In genomic region chrX:65993332-65993731, GRCh38 we compare ENCODE assay signal across 19 cellular contexts. TPM values are rescaled to one million over a fixed set of nuclear protein-coding genes. Genes with fewer than 3 reads are reported as not detected.
A peak's percentile ranks its signal among the peaks of the same experiment; 100 is the strongest.
DNase-seq lines count a peak whose midpoint lies in the region; ATAC-seq, FAIRE-seq and TF ChIP-seq lines count a peak whose summit lies in the region.
"Had no signal": no experiment of that assay in that cellular context is flagged by ENCODE, and none has a peak within 500 bp of the region (broad histone marks: within the 10 kb centered on the region; RNA-seq: fewer than 3 reads in every experiment).

No MANE protein-coding gene starts in this region.

- H3K36me3 Mint-ChIP-seq in activated CD4-positive, alpha-beta T cell treated with anti-CD3 and anti-CD28 coated beads, Interleukin-2, amount 10 ng/mL, durations not matched to agents 24 days and 14 days (ENCODE audit: low read depth): no peaks in the 10 kb centered on the region
- H3K36me3 Mint-ChIP-seq in activated CD4-positive, alpha-beta T cell treated with anti-CD3 and anti-CD28 coated beads, Interleukin-2, amount 10 ng/mL, durations not matched to agents 7 days and 5 days (ENCODE audit: low read depth): peaks cover 1% of the 10 kb centered on the region
- H3K36me3 Mint-ChIP-seq: CD8-positive, alpha-beta T cell had no signal

- no peak for ATAC-seq in K562
- ATAC-seq: CD8-positive, alpha-beta T cell had no signal

- H3K9me1 ChIP-seq in K562 (ENCODE audit: control insufficient read depth, insufficient read depth, low read length): no peaks in the 10 kb centered on the region

- TF ChIP-seq CTCF in KMS-11 (conservative IDR thresholded peaks at IDR 0.05; ENCODE audit: low read depth, low read length): no peak
- TF ChIP-seq CTCF in K562 (IDR thresholded peaks at IDR 0.05 in 2 of 3, conservative IDR thresholded peaks at IDR 0.05 in 1 of 3; ENCODE audit: insufficient read depth in 2 of 3, low read depth in 1 of 3, low read length in 3 of 3): no peak
- no peak for TF ChIP-seq CTCF in neutrophil (IDR thresholded peaks at IDR 0.05)
- TF ChIP-seq CTCF in RWPE1 (conservative IDR thresholded peaks at IDR 0.05; ENCODE audit: low read depth): no peak

- H2AFZ ChIP-seq in KMS-11 (ENCODE audit: low read depth) (no peak overlapping the region), K562 (ENCODE audit: low read depth, low read length) (peak overlapping the region; percentile 64)

- H3K27ac ChIP-seq in KMS-11 (no peak overlapping the region), K562 (ENCODE audit: extremely low read depth, low read depth, low read length) (peak overlapping the region; percentile 99), neutrophil (peak overlapping the region; percentile 91), RWPE1 (no peak overlapping the region)
- H3K27ac ChIP-seq: 22Rv1 had no signal

- H4K20me1 ChIP-seq in KMS-11 (ENCODE audit: insufficient read depth): no peaks in the 10 kb centered on the region
- no peaks in the 10 kb centered on the region for H4K20me1 ChIP-seq in K562 (replicated peaks; ENCODE audit: control insufficient read depth, insufficient read depth, low read length)

- H3K9me3 ChIP-seq in K562 (replicated peaks; ENCODE audit: control insufficient read depth, insufficient read depth, low read depth, low read length) (no peaks in the 10 kb centered on the region; the same call in 1 of the 2 replicates), neutrophil (no peaks in the 10 kb centered on the region)
- H3K9me3 ChIP-seq: Caco-2, HAP-1 had no signal

- POLR2A ChIA-PET in activated CD4-positive, alpha-beta T cell treated with anti-CD3 and anti-CD28 coated beads, Interleukin-2, amount 10 ng/mL, durations not matched to agents 7 days and 5 days (lab: Charles Lee): no interaction called here
- POLR2A ChIA-PET in K562 (lab: Yijun Ruan, JAX) (no interaction called here), RWPE1 (lab: Yijun Ruan, JAX; ENCODE audit: low non-redundant PET) (no interaction called here)

- H3K4me3 ChIP-seq in KMS-11 (IDR thresholded peaks at IDR 0.05; ENCODE audit: insufficient read depth, low read depth, low read length) (no peak overlapping the region), K562 (no peak overlapping the region), neutrophil (ENCODE audit: low read depth in 1 of 2, low read length in 1 of 2) (no peak overlapping the region)
- H3K4me3 ChIP-seq: HAP-1 had no signal

- intact Hi-C loops in activated CD4-positive, alpha-beta T cell treated with anti-CD3 and anti-CD28 coated beads, Interleukin-2, amount 10 ng/mL, durations not matched to agents 24 days and 14 days (cut with micrococcal nuclease): no loop called here
- intact Hi-C loops in K562 (cut with micrococcal nuclease): no loop called here

- FAIRE-seq in K562 (lab: Jason Lieb, UNC): no peak
- FAIRE-seq: GM12892, H1 had no signal

- in situ Hi-C loops in K562 (cut with MboI): no loop called here

- peaks cover 11% of the 10 kb centered on the region for H3K4me1 Mint-ChIP-seq in activated CD4-positive, alpha-beta T cell treated with anti-CD3 and anti-CD28 coated beads, Interleukin-2, amount 10 ng/mL, durations not matched to agents 24 days and 14 days
- peaks cover 7% of the 10 kb centered on the region for H3K4me1 Mint-ChIP-seq in activated CD4-positive, alpha-beta T cell treated with anti-CD3 and anti-CD28 coated beads, Interleukin-2, amount 10 ng/mL, durations not matched to agents 7 days and 5 days

- TF ChIP-seq EP300 in K562 (IDR thresholded peaks at IDR 0.05; ENCODE audit: low read length): no peak

- TF ChIP-seq POLR2A in K562 (conservative IDR thresholded peaks at IDR 0.05): no peak

- H3K4me1 ChIP-seq in KMS-11 (ENCODE audit: low read depth, poor library complexity, severe bottlenecking) (peaks cover 40% of the 10 kb centered on the region), K562 (replicated peaks in 1 of 2; ENCODE audit: control insufficient read depth in 2 of 2, insufficient read depth in 2 of 2, low read length in 2 of 2) (peaks cover 0 to 81% of the 10 kb centered on the region in 2 experiments; a peak in 4 of 5 replicates), neutrophil (ENCODE audit: control insufficient read depth in 1 of 2, insufficient read depth in 1 of 2, low read depth in 1 of 2, low read length in 1 of 2) (peaks cover 85 to 88% of the 10 kb centered on the region in 2 experiments)
- H3K4me1 ChIP-seq: Caco-2, HAP-1 had no signal

- BruUV-seq in K562 (replicated peaks; lab: Mats Ljungman, UMichigan): no TSS peak

- CTCF ChIA-PET in activated CD4-positive, alpha-beta T cell treated with anti-CD3 and anti-CD28 coated beads, Interleukin-2, amount 10 ng/mL, durations not matched to agents 7 days and 5 days (lab: Charles Lee): interaction anchor here (1.0 kb wide), 1 partner anchor 10 kb away, joined by 3 read pairs; no protein-coding TSS in a partner anchor
- CTCF ChIA-PET in K562 (lab: Yijun Ruan, JAX; ENCODE audit: low intra/inter-chr PET ratio): no interaction called here
- CTCF ChIA-PET in RWPE1 (lab: Yijun Ruan, JAX): no interaction called here

- no peaks in the 10 kb centered on the region for H3K9me3 Mint-ChIP-seq in activated CD4-positive, alpha-beta T cell treated with anti-CD3 and anti-CD28 coated beads, Interleukin-2, amount 10 ng/mL, durations not matched to agents 24 days and 14 days
- no peaks in the 10 kb centered on the region for H3K9me3 Mint-ChIP-seq in activated CD4-positive, alpha-beta T cell treated with anti-CD3 and anti-CD28 coated beads, Interleukin-2, amount 10 ng/mL, durations not matched to agents 7 days and 5 days
- H3K9me3 Mint-ChIP-seq: CD8-positive, alpha-beta T cell had no signal

- no peaks in the 10 kb centered on the region for H3K27me3 Mint-ChIP-seq in activated CD4-positive, alpha-beta T cell treated with anti-CD3 and anti-CD28 coated beads, Interleukin-2, amount 10 ng/mL, durations not matched to agents 24 days and 14 days
- H3K27me3 Mint-ChIP-seq in activated CD4-positive, alpha-beta T cell treated with anti-CD3 and anti-CD28 coated beads, Interleukin-2, amount 10 ng/mL, durations not matched to agents 7 days and 5 days: no peaks in the 10 kb centered on the region

- H3K36me3 ChIP-seq in KMS-11 (ENCODE audit: insufficient read depth): no peaks in the 10 kb centered on the region
- H3K36me3 ChIP-seq in K562 (ENCODE audit: control insufficient read depth, insufficient read depth, low read length): peaks cover 4% of the 10 kb centered on the region; the same call in 1 of the 3 replicates
- H3K36me3 ChIP-seq in neutrophil: no peaks in the 10 kb centered on the region
- H3K36me3 ChIP-seq: HAP-1 had no signal

- 81% methylated on average over 2 of the region's 2 CpGs for WGBS in K562 (ENCODE audit: insufficient coverage, low coverage, missing lambda C conversion rate)

- 0 out of 2 replicates have a peak overlapping the region, but pooled peaks have one; percentile 6 for H3K4me2 ChIP-seq in KMS-11
- H3K4me2 ChIP-seq in K562 (ENCODE audit: insufficient read depth, low read length): no peak overlapping the region

- no peaks in the 10 kb centered on the region for H3K27me3 ChIP-seq in KMS-11 (ENCODE audit: insufficient read depth, low read depth)
- H3K27me3 ChIP-seq in K562 (ENCODE audit: control insufficient read depth in 2 of 2, insufficient read depth in 2 of 2, low read length in 2 of 2): no peaks in the 10 kb centered on the region
- H3K27me3 ChIP-seq in neutrophil: no peaks in the 10 kb centered on the region

- no peak overlapping the region for H3K4me3 Mint-ChIP-seq in activated CD4-positive, alpha-beta T cell treated with anti-CD3 and anti-CD28 coated beads, Interleukin-2, amount 10 ng/mL, durations not matched to agents 24 days and 14 days
- no peak overlapping the region for H3K4me3 Mint-ChIP-seq in activated CD4-positive, alpha-beta T cell treated with anti-CD3 and anti-CD28 coated beads, Interleukin-2, amount 10 ng/mL, durations not matched to agents 7 days and 5 days
- H3K4me3 Mint-ChIP-seq: CD14-positive monocyte; CD8-positive, alpha-beta T cell had no signal

- H3K9ac ChIP-seq in KMS-11 (no peak overlapping the region), K562 (ENCODE audit: insufficient read depth in 1 of 2, low read depth in 2 of 2, low read length in 2 of 2) (peak overlapping the region in 1 of 2 experiments; percentile 52; a peak in 1 of 4 replicates)

- no peak for DNase-seq in activated CD4-positive, alpha-beta T cell treated with anti-CD3 and anti-CD28 coated beads, Interleukin-2, amount 10 ng/mL, durations not matched to agents 24 days and 14 days
- DNase-seq in activated CD4-positive, alpha-beta T cell treated with anti-CD3 and anti-CD28 coated beads, Interleukin-2, amount 10 ng/mL, durations not matched to agents 7 days and 5 days: no peak
- DNase-seq in K562 (ENCODE audit: extremely low read depth in 1 of 4, low spot score in 3 of 4) (no peak), RWPE1 (ENCODE audit: low spot score) (no peak), NCI-H2029 (lab: John Stamatoyannopoulos, UW) (no peak)
- DNase-seq in stimulated activated CD4-positive, alpha-beta T cell treated with anti-CD3 and anti-CD28 coated beads, Interleukin-4, amount 100 ng/mL, for 4 hours: no peak
- DNase-seq: Caco-2; CD8-positive, alpha-beta T cell; DND-41; GDM1 had no signal

- TF ChIP-seq RAD21 in K562 (CRISPR knock-in tag; conservative IDR thresholded peaks at IDR 0.05 in 1 of 2, IDR thresholded peaks at IDR 0.05 in 1 of 2): no peak

- H3K79me2 ChIP-seq in KMS-11 (ENCODE audit: insufficient read depth, low read depth) (no peaks in the 10 kb centered on the region), K562 (ENCODE audit: control insufficient read depth, insufficient read depth, low read length) (peaks cover 9% of the 10 kb centered on the region; the same call in 2 of the 3 replicates)

- H3K27ac Mint-ChIP-seq in activated CD4-positive, alpha-beta T cell treated with anti-CD3 and anti-CD28 coated beads, Interleukin-2, amount 10 ng/mL, durations not matched to agents 24 days and 14 days: peak overlapping the region; percentile 51
- no peak overlapping the region for H3K27ac Mint-ChIP-seq in activated CD4-positive, alpha-beta T cell treated with anti-CD3 and anti-CD28 coated beads, Interleukin-2, amount 10 ng/mL, durations not matched to agents 7 days and 5 days
- H3K27ac Mint-ChIP-seq: CD8-positive, alpha-beta T cell had no signal

RNA-seq across cellular contexts. Expression of gene VSIG4, which starts 46.5 kb away (rescaled TPM):
- not detected in 2 replicates for total RNA-seq in activated CD4-positive, alpha-beta T cell treated with anti-CD3 and anti-CD28 coated beads, Interleukin-2, amount 10 ng/mL, durations not matched to agents 24 days and 14 days
- not detected for total RNA-seq in activated CD4-positive, alpha-beta T cell treated with anti-CD3 and anti-CD28 coated beads, Interleukin-2, amount 10 ng/mL, durations not matched to agents 7 days and 5 days
- total RNA-seq in K562 (2011; cell fraction: chromatin; rRNA removed; ENCODE audit: low replicate concordance): not detected in 2 replicates
- 0.17 TPM in 1 of 2 replicates, not detected in the other for total RNA-seq in K562 (2011; cell fraction: nucleolus; rRNA removed)
- 0.37 TPM in 1 of 2 replicates, not detected in the other for total RNA-seq in K562 (2011; cell fraction: nucleoplasm; rRNA removed)
- total RNA-seq in K562 (2014; rRNA removed) (not detected in 2 replicates), K562 (2014; rRNA removed; fragmentation: Illumina TruSeq; extraction: Trizol) (0.22 and 0.29 TPM in 2 replicates), K562 (2015; rRNA removed; fragmentation: Illumina TruSeq; extraction: Trizol) (0.23 and 0.33 TPM in 2 replicates), K562 (2021) (0.47 and 0.49 TPM in 2 replicates)
- polyA plus RNA-seq in K562 (2011; rRNA removed) (0.22 and 0.58 TPM in 2 replicates), K562 (2014; fragmentation: Illumina TruSeq; extraction: Trizol) (0.43 and 0.46 TPM in 2 replicates), K562 (2014; fragmentation: Nextera tagmentation; extraction: Ambion mirVana) (1 to 10 TPM in 1 of 2 experiments, under 1 TPM in 1; 0.91 to 1.6 TPM), K562 (2014; rRNA removed) (0.12 and 0.61 TPM in 2 replicates)
- 0.52 and 1.0 TPM in 2 replicates for polyA plus RNA-seq in K562 (2011; cell fraction: cytosol; rRNA removed)
- 0.48 and 1.2 TPM in 2 replicates for polyA plus RNA-seq in K562 (2011; cell fraction: nucleus; rRNA removed)
- polyA plus RNA-seq in K562 (2012): 0.21 and 1.1 TPM in 2 replicates
- 0.35 and 0.42 TPM in 2 replicates for polyA minus RNA-seq in K562 (2011; rRNA and poly(A)+ RNA removed)
- polyA minus RNA-seq in K562 (2011; cell fraction: cytosol; rRNA and poly(A)+ RNA removed): not detected in 2 replicates
- polyA minus RNA-seq in K562 (2011; cell fraction: nucleus; rRNA and poly(A)+ RNA removed): 0.22 TPM in 1 of 2 replicates, not detected in the other
- total RNA-seq: A673; Caco-2; CD8-positive, alpha-beta T cell; H1 had no signal
- polyA plus RNA-seq: BJ, H1 had no signal

Comparison
In these comparisons a context has a peak if more than half of its experiments do, and no peak if none do; other contexts are left out.
1. H3K27ac ChIP-seq: peak in K562 (single experiment) and neutrophil (single experiment); none in KMS-11 (single experiment) and RWPE1 (single experiment).